Comparison of ENCODE assay signal across 5 cellular contexts in the genomic region with DNA sequence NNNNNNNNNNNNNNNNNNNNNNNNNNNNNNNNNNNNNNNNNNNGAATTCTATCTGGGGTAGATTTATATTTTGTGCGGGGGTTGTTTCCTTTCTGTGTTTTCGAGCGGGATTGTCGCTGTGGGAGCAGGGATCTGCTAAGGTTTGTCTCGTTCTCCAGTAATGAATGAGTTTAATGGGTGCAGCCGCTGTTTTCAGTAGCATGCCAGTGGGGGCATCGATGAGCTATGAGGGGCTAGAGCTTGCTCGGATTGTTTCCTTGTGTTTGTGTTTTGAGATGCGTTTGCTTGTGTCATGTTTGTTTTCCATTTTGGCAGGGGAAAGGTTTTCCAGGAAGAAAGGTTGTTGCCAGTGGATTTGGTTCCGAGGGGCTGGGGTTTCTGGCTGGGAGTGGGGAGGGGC. TPM values are rescaled to one million over a fixed set of nuclear protein-coding genes. Genes with fewer than 3 reads are reported as not detected.
"Had no signal": no experiment of that assay in that cellular context is flagged by ENCODE, and none has a peak within 500 bp of the region (broad histone marks: within the 10 kb centered on the region; RNA-seq: fewer than 3 reads in every experiment).

No MANE protein-coding gene starts in this region.

RNA-seq across cellular contexts. Expression of a gene that starts 15.6 kb away (rescaled TPM):
- total RNA-seq: HT-29, HT1080, IMR-90, K562 had no signal
- polyA plus RNA-seq: IgD-negative memory B cell, IMR-90, K562 had no signal
